ENCODE assay signal across 8 cellular contexts in genomic region chr15:92881838-92882696, GRCh38. TPM values are rescaled to one million over a fixed set of nuclear protein-coding genes. Genes with fewer than 3 reads are reported as not detected.
DNase-seq lines count a peak whose midpoint lies in the region; ATAC-seq, FAIRE-seq and TF ChIP-seq lines count a peak whose summit lies in the region.

No MANE protein-coding gene starts in this region.

- peak; percentile 91 for TF ChIP-seq POLR2A in H54 (IDR thresholded peaks at IDR 0.05; ENCODE audit: low read depth, low read length)

- H3K36me3 Mint-ChIP-seq in natural killer cell = peaks cover 27% of the 10 kb centered on the region

- peak overlapping the region; percentile 98 for H3K27ac ChIP-seq in RWPE1

- peak overlapping the region; percentile 87 for H3K4me3 Mint-ChIP-seq in natural killer cell

- peak; percentile 100 for DNase-seq in ELF-1 (ENCODE audit: low read depth, low spot score)
- DNase-seq in H54 (ENCODE audit: insufficient read length, low spot score) = peak; percentile 82
- DNase-seq in LoVo (ENCODE audit: low spot score) = peak; percentile 99
- DNase-seq in RWPE1 (ENCODE audit: low spot score) = peak; percentile 100
- peak; percentile 98 for DNase-seq in activated T-helper 9 cell treated with anti-CD3 and anti-CD28 coated beads, Interleukin-2, amount 50 U/mL, for 16 hours (ENCODE audit: low read depth)
- DNase-seq in fibroblast of peridontal ligament (ENCODE audit: extremely low read depth) = peak; percentile 100
- peak; percentile 95 for DNase-seq in natural killer cell
- DNase-seq in stimulated activated naive CD4-positive, alpha-beta T cell (lab: John Stamatoyannopoulos, UW) = peak; percentile 96 to 99 (median 98)

- CTCF ChIA-PET in RWPE1 (lab: Yijun Ruan, JAX) = interaction anchor here (0.6 to 2.7 kb wide), 2 partner anchors 78 to 86 kb away, joined by 5 to 8 read pairs; no protein-coding TSS in a partner anchor

- POLR2A ChIA-PET in RWPE1 (lab: Yijun Ruan, JAX; ENCODE audit: low non-redundant PET) = interaction anchor here (0.5 to 3.0 kb wide), 16 partner anchors 8 to 78 kb away, joined by 3 to 39 read pairs (median 5); partner anchors contain the start of gene CHD2

- H3K27me3 Mint-ChIP-seq in natural killer cell (ENCODE audit: low read depth in 2 of 2) = peaks cover 9 to 16% of the 10 kb centered on the region in 2 donors

- ATAC-seq in natural killer cell = peak; percentile 89 to 97 (median 91)

- intact Hi-C loops in natural killer cell (cut with micrococcal nuclease) = loop anchor here (1.0 to 5.0 kb wide), 4 partner anchors 22 to 73 kb away; no protein-coding TSS in a partner anchor

- no peak for TF ChIP-seq CTCF in RWPE1 (conservative IDR thresholded peaks at IDR 0.05; ENCODE audit: low read depth)
- no peak for TF ChIP-seq CTCF in natural killer cell (IDR thresholded peaks at IDR 0.05)

- H3K27ac Mint-ChIP-seq in natural killer cell = peak overlapping the region; percentile 93 to 98

- peaks cover 43 to 52% of the 10 kb centered on the region in 2 donors for H3K4me1 Mint-ChIP-seq in natural killer cell

- peak; percentile 80 for FAIRE-seq in H54 (lab: Jason Lieb, UNC)

- H3K9me3 Mint-ChIP-seq in natural killer cell = no peaks in the 10 kb centered on the region

RNA-seq across cellular contexts. Expression of gene CHD2, which starts 18.1 kb away (rescaled TPM):
- 100 to 1,000 TPM; 418 to 449 (median 441) TPM for total RNA-seq in natural killer cell

Comparison
In these comparisons a context has a peak if more than half of its experiments do, and no peak if none do; other contexts are left out.
1. Peak in every context shown above with its lines: DNase-seq, ATAC-seq and H3K27ac ChIP-seq.